Comparison of ENCODE assay signal across 1 cellular context in the genomic region with DNA sequence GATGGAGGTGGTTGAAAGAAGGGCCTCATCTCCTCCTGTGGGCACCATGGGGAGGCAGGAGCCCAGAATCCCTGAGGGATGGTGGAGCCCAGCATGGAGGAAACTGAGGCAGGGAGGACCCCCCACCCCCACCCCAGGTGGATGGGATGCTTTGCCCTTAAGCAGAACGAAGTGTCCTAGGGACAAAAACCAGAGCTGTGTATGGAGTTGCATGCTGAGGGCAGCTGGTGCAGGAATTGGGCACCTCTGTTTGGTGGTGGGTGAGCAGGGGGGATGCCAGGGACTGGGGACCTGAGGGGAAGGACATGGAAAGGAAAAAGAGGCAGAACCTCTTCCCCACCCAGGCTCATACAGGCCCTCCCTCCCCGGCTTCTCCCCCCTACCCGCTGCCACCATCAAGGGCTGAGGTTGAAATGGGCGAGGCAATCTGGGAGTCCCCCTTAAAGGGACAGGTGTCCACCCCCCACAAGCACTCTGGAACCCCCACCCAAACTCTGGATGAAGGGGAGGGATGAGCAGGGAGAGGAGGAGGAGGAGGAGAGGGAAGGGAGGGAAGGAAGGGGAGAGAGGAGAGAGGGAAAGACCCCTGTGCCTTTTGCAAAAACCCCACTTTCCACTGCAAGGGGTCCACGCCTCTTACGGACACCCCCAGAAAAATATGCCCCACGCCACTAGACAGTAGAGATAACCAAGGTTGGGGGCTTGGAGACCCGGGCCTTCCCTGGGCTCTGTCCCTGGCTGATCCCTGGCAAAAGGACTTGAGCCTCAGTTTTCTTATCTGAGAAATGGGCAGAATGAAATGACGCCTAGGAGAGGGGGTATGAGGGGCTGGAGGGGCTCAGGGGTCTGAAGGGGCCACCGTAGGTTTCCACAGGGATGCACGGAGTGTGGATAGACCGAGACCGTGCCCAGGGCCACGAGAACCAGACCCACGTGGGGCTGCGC.
TF ChIP-seq lines count a peak whose summit lies in the region.

No MANE protein-coding gene starts in this region.

TF ChIP-seq in K562, 482 proteins besides CTCF, POLR2A, EP300 and RAD21:
- TF ChIP-seq MAFK (IDR thresholded peaks at IDR 0.05; ENCODE audit: low read length) = no peak
- TF ChIP-seq MAX (CRISPR knock-in tag; IDR thresholded peaks at IDR 0.05) = 0 out of 2 replicates have a peak, but pooled peaks have one; percentile 17
- peak; percentile 55; the same call in 1 of the 2 replicates for TF ChIP-seq ZFP91 (CRISPR knock-in tag; IDR thresholded peaks at IDR 0.05)
- peak; percentile 48 to 53; a peak in 1 of 4 replicates for TF ChIP-seq KDM1A (IDR thresholded peaks at IDR 0.05)
- peak; percentile 70; the same call in 1 of the 2 replicates for TF ChIP-seq ADNP (tag; IDR thresholded peaks at IDR 0.05)
- peak; percentile 44 for TF ChIP-seq CHD4 (IDR thresholded peaks at IDR 0.05; ENCODE audit: insufficient read depth, insufficient replicate concordance, low read depth, low read length, poor library complexity, severe bottlenecking)
- no peak for TF ChIP-seq DPF2 (IDR thresholded peaks at IDR 0.05)
- TF ChIP-seq BCOR (IDR thresholded peaks at IDR 0.05) = peak; percentile 35; the same call in 1 of the 2 replicates
- TF ChIP-seq TSC22D4 (tag; IDR thresholded peaks at IDR 0.05) = no peak
- peak; percentile 81 for TF ChIP-seq RBM25 (IDR thresholded peaks at IDR 0.05; ENCODE audit: low read depth, low read length, severe bottlenecking)
- 0 out of 4 replicates have a peak, but pooled peaks of 1 of the 2 experiments have one; percentile 7 for TF ChIP-seq RCOR1 (IDR thresholded peaks at IDR 0.05; ENCODE audit: borderline replicate concordance in 1 of 2, low read depth in 2 of 2, low read length in 2 of 2)
- TF ChIP-seq TBP (optimal IDR thresholded peaks at IDR 0.05; ENCODE audit: low read depth, low read length) = no peak
